In the genomic region with DNA sequence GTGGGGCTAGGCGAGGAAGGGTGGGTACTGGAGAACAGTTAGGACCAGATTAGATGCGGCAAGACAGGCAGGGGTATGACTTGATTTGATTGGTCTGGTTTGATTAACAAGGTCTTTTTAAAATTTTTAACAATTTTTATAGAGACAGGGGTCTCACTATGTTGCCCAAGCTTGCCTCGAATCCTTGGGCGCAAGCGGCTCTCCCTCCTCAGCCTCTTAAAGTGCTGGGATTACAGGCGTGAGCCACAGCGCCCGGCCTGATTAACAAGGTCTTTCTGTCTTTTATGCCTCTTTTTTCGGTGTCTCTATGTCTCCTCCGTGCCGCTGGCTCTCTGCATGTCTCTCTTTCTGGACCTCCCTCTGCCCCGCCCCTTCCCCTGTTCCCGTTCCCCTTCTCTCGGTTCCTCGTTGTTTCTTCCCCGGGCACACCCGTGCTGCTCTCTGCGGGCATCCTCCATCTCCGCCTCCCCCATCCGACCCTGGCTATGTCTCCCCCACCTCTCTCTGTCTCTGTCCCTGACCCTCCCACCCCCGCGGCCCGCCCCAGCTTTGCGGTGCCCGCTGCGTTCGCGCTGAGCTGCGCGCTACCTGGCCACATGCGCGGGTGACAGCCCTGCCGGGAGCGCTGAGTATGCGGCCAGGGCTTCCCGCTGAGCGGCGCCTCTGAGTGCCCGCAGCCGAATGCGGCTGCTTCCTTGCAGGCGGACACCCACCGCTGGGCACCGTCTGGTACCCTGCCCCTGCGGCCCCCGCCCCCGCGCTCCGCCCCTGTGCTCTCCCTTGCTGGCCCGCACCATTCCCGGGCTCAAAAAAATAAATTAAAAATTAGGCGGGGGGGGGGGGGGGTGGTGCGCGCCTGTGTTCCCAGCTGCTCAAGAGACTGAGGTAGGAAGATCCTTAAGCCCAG, we compare ENCODE assay signal across 6 cellular contexts. TPM values are rescaled to one million over a fixed set of nuclear protein-coding genes. Genes with fewer than 3 reads are reported as not detected.
DNase-seq lines count a peak whose midpoint lies in the region; ATAC-seq and TF ChIP-seq lines count a peak whose summit lies in the region.

No MANE protein-coding gene starts in this region.

- H3K79me1 ChIP-seq in neuronal stem cell (ENCODE audit: low read depth, low read length) = no peaks in the 10 kb centered on the region

- peak overlapping the region; percentile 69 for H3K4me3 ChIP-seq in DOHH2 (ENCODE audit: low read length)
- peak overlapping the region in 1 of 2 donors; percentile 17 for H3K4me3 ChIP-seq in body of pancreas
- peak overlapping the region; percentile 13 to 72 for H3K4me3 ChIP-seq in neuronal stem cell (ENCODE audit: low read length in 2 of 2)

- H2AFZ ChIP-seq in neuronal stem cell (ENCODE audit: low read length) = peak overlapping the region; percentile 90

- peak overlapping the region; percentile 4 for H2AK5ac ChIP-seq in neuronal stem cell (ENCODE audit: low read depth, low read length)

- H2BK15ac ChIP-seq in neuronal stem cell (ENCODE audit: low read length) = no peak overlapping the region

- H2BK120ac ChIP-seq in neuronal stem cell (ENCODE audit: low read depth, low read length) = no peak overlapping the region

- TF ChIP-seq POLR2A in body of pancreas (IDR thresholded peaks at IDR 0.05) = no peak

- peak overlapping the region; percentile 16 for H3K9ac ChIP-seq in neuronal stem cell (ENCODE audit: low read depth, low read length, poor library complexity)

- H3K4me1 ChIP-seq in DOHH2 (ENCODE audit: control insufficient read depth, low read length) (peaks cover 9% of the 10 kb centered on the region; the same call in 1 of the 2 replicates), body of pancreas (peaks cover 9% of the 10 kb centered on the region), neuronal stem cell (ENCODE audit: control insufficient read depth in 2 of 2, insufficient read depth in 1 of 2, low read depth in 1 of 2, low read length in 2 of 2) (peaks cover 0 to 8% of the 10 kb centered on the region in 2 donors)

- no peaks in the 10 kb centered on the region for H3K9me2 ChIP-seq in DOHH2 (replicated peaks; ENCODE audit: control insufficient read depth, low read length)

- TF ChIP-seq CTCF in DOHH2 (IDR thresholded peaks at IDR 0.05; ENCODE audit: low read depth, low read length, poor library complexity, severe bottlenecking) (no peak), body of pancreas (IDR thresholded peaks at IDR 0.05) (no peak)

- no peak overlapping the region for H2BK5ac ChIP-seq in neuronal stem cell (ENCODE audit: low read length)

- peak overlapping the region; percentile 60 for H3K18ac ChIP-seq in neuronal stem cell (ENCODE audit: low read length)

- ATAC-seq in body of pancreas (peak; percentile 38), HG02938 (IDR thresholded peaks at IDR 0.05; ENCODE audit: unreplicated experiment) (no peak), GM18868 (IDR thresholded peaks at IDR 0.05; ENCODE audit: unreplicated experiment) (no peak)

- H2BK12ac ChIP-seq in neuronal stem cell (ENCODE audit: low read length) = no peak overlapping the region

- DNase-seq in NCI-H2227 treated with DMSO at 0.1 percent for 48 hours (lab: John Stamatoyannopoulos, UW) = peak; percentile 99
- peak in 2 of 4 donors; percentile 32 to 49 for DNase-seq in body of pancreas
- no peak for DNase-seq in neuronal stem cell (ENCODE audit: low spot score)

- no peak overlapping the region for H3K4ac ChIP-seq in neuronal stem cell (ENCODE audit: low read length)

- WGBS in body of pancreas, 2 donors = 9 to 17% methylated on average over 31 to 50 of the region's 54 CpGs
- no CpG with 5 or more reads among the region's 54 CpGs for WGBS in neuronal stem cell (ENCODE audit: extremely low coverage in 2 of 2, insufficient read length in 2 of 2, insufficient replicate concordance in 1 of 2), 2 donors

- intact Hi-C loops in body of pancreas (cut with DNase I) = no loop called here

- no peak overlapping the region for H3K23ac ChIP-seq in neuronal stem cell (ENCODE audit: low read depth, low read length, poor library complexity)

- H4K20me1 ChIP-seq in DOHH2 (ENCODE audit: control insufficient read depth, insufficient read depth, low read depth, low read length) = no peaks in the 10 kb centered on the region

- H3K4me2 ChIP-seq in DOHH2 (ENCODE audit: low read length) (peak overlapping the region; percentile 76), neuronal stem cell (ENCODE audit: insufficient read depth, low read length, poor library complexity, severe bottlenecking) (peak overlapping the region; percentile 78)

- H3K36me3 ChIP-seq in DOHH2 (ENCODE audit: control insufficient read depth, low read length) = no peaks in the 10 kb centered on the region
- H3K36me3 ChIP-seq in body of pancreas (replicated peaks in 1 of 2; ENCODE audit: insufficient read depth in 1 of 2, low read depth in 2 of 2) = no peaks in the 10 kb centered on the region
- H3K36me3 ChIP-seq in neuronal stem cell (replicated peaks in 1 of 2; ENCODE audit: control insufficient read depth in 2 of 2, insufficient read depth in 2 of 2, low read length in 2 of 2) = no peaks in the 10 kb centered on the region

- no peaks in the 10 kb centered on the region for H3F3A ChIP-seq in DOHH2 (ENCODE audit: control insufficient read depth, insufficient read depth)

- no peak overlapping the region for H4K8ac ChIP-seq in neuronal stem cell (ENCODE audit: low read depth, low read length)

- H3K27me3 ChIP-seq in DOHH2 (ENCODE audit: control insufficient read depth, low read length) (peaks cover 23% of the 10 kb centered on the region), body of pancreas (peaks cover 0 to 16% of the 10 kb centered on the region in 2 donors), neuronal stem cell (ENCODE audit: control insufficient read depth in 3 of 3, insufficient read depth in 3 of 3, low read depth in 1 of 3, low read length in 3 of 3) (peaks cover 0 to 56% (median 21%) of the 10 kb centered on the region in 3 experiments)

- H4K91ac ChIP-seq in neuronal stem cell (ENCODE audit: low read depth, low read length, poor library complexity) = no peak overlapping the region

- no peaks in the 10 kb centered on the region for H3K79me2 ChIP-seq in DOHH2 (ENCODE audit: control insufficient read depth, low read length)

- H3K9me3 ChIP-seq in DOHH2 (ENCODE audit: control insufficient read depth, insufficient read depth, low read length) = peaks cover 5% of the 10 kb centered on the region; the same call in 1 of the 2 replicates
- no peaks in the 10 kb centered on the region for H3K9me3 ChIP-seq in body of pancreas
- H3K9me3 ChIP-seq in neuronal stem cell (replicated peaks in 1 of 2; ENCODE audit: control insufficient read depth in 2 of 2, insufficient read depth in 1 of 2, low read depth in 1 of 2, low read length in 2 of 2) = peaks cover 0 to 2% of the 10 kb centered on the region in 2 donors

- no peak overlapping the region for H3K14ac ChIP-seq in neuronal stem cell (ENCODE audit: low read length)

- H3K27ac ChIP-seq in DOHH2 (ENCODE audit: low read depth, low read length) (no peak overlapping the region), body of pancreas (no peak overlapping the region), neuronal stem cell (replicated peaks; ENCODE audit: low read length) (no peak overlapping the region)

RNA-seq across cellular contexts. Expression of gene SDHAF1, which starts 8.1 kb away (rescaled TPM):
- 10 to 100 TPM; 33.9 to 39.2 TPM for total RNA-seq in body of pancreas
- polyA plus RNA-seq in neuronal stem cell (2013, experiment 1 of 2) = 16.9 TPM
- polyA plus RNA-seq in neuronal stem cell (2013, experiment 2 of 2) = 15.6 TPM

RNA-seq across cellular contexts. Expression of gene SYNE4, which starts 21.7 kb away (rescaled TPM):
- total RNA-seq in body of pancreas = 1 to 10 TPM; 4.9 to 9.3 TPM
- polyA plus RNA-seq in neuronal stem cell (2013, experiment 1 of 2) = 3.9 TPM
- polyA plus RNA-seq in neuronal stem cell (2013, experiment 2 of 2) = 3.9 TPM

RNA-seq across cellular contexts. Expression of gene ALKBH6, which starts 27.1 kb away (rescaled TPM):
- 10 to 100 TPM in 1 of 2 donors, 1 to 10 TPM in 1; 9.6 to 33.0 TPM for total RNA-seq in body of pancreas
- 20.4 TPM for polyA plus RNA-seq in neuronal stem cell (2013, experiment 1 of 2)
- polyA plus RNA-seq in neuronal stem cell (2013, experiment 2 of 2) = 19.3 TPM

RNA-seq across cellular contexts. Expression of gene CLIP3, which starts 45.8 kb away (rescaled TPM):
- 1 to 10 TPM; 3.3 to 4.9 TPM for total RNA-seq in body of pancreas
- polyA plus RNA-seq in neuronal stem cell (2013, experiment 1 of 2) = 106 TPM
- polyA plus RNA-seq in neuronal stem cell (2013, experiment 2 of 2) = 105 TPM

RNA-seq across cellular contexts. Expression of gene LRFN3, which starts 50.7 kb away (rescaled TPM):
- 10 to 100 TPM; 13.2 to 14.5 TPM for total RNA-seq in body of pancreas
- polyA plus RNA-seq in neuronal stem cell (2013, experiment 1 of 2) = 21.3 TPM
- polyA plus RNA-seq in neuronal stem cell (2013, experiment 2 of 2) = 19.6 TPM
